In the genomic region with DNA sequence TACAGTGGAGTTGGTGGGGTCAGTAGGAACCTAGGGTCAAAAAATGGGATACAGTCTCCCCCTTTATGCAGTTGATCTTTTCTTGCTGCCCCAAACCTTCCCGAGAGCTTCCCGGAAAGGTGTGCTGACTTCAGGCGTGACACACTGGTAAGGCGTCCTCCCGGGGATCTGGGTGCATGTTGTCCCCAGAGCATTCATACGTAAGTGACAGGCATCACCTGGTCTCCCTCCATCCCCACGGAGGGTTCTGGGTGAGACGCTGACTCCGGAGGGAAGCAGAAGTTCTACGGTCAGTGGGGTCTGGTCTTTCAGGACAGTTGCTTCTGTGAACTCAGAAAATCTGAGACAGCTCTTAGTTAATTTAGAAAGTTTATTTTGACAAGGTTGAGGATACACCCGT, we compare ENCODE assay signal across 13 cellular contexts.
DNase-seq lines count a peak whose midpoint lies in the region; ATAC-seq and TF ChIP-seq lines count a peak whose summit lies in the region.
"Had no signal": no experiment of that assay in that cellular context is flagged by ENCODE, and none has a peak within 500 bp of the region (broad histone marks: within the 10 kb centered on the region; RNA-seq: fewer than 3 reads in every experiment).

No MANE protein-coding gene starts in this region.

- TF ChIP-seq CTCF in RWPE2 (IDR thresholded peaks at IDR 0.05; ENCODE audit: poor library complexity, severe bottlenecking) = no peak
- TF ChIP-seq CTCF in neural cell (IDR thresholded peaks at IDR 0.05; ENCODE audit: poor library complexity, severe bottlenecking) = no peak
- no peak for TF ChIP-seq CTCF in sigmoid colon (IDR thresholded peaks at IDR 0.05)
- no peak for TF ChIP-seq CTCF in ascending aorta (IDR thresholded peaks at IDR 0.05)

- no peaks in the 10 kb centered on the region for H4K20me1 ChIP-seq in BLaER1
- H4K20me1 ChIP-seq in neural cell (ENCODE audit: insufficient read depth) = no peaks in the 10 kb centered on the region

- H3K36me3 ChIP-seq in BLaER1 (no peaks in the 10 kb centered on the region), RWPE2 (ENCODE audit: low read depth) (no peaks in the 10 kb centered on the region; the same call in 1 of the 2 replicates), neural cell (ENCODE audit: insufficient read depth, low read length) (no peaks in the 10 kb centered on the region), sigmoid colon (no peaks in the 10 kb centered on the region), ascending aorta (no peaks in the 10 kb centered on the region)

- no peaks in the 10 kb centered on the region for H3K9me2 ChIP-seq in neural cell (ENCODE audit: insufficient read depth, low read length)

- TF ChIP-seq POLR2A in sigmoid colon (IDR thresholded peaks at IDR 0.05) = no peak

- H3K9ac ChIP-seq in BLaER1 (no peak overlapping the region), neural cell (ENCODE audit: low read length) (no peak overlapping the region)

- H3K4me1 ChIP-seq in BLaER1 (peaks cover 83% of the 10 kb centered on the region), RWPE2 (ENCODE audit: insufficient read depth, poor library complexity, severe bottlenecking) (peaks cover 5% of the 10 kb centered on the region), sigmoid colon (no peaks in the 10 kb centered on the region), ascending aorta (no peaks in the 10 kb centered on the region)
- H3K4me1 ChIP-seq: Caco-2 had no signal

- H3K27me3 ChIP-seq in BLaER1 (no peaks in the 10 kb centered on the region), RWPE2 (ENCODE audit: insufficient read depth, poor library complexity, severe bottlenecking) (no peaks in the 10 kb centered on the region), neural cell (ENCODE audit: insufficient read depth, low read depth, low read length) (no peaks in the 10 kb centered on the region), sigmoid colon (peaks cover 0 to 6% (median 0%) of the 10 kb centered on the region in 3 donors), ascending aorta (no peaks in the 10 kb centered on the region)

- H3K27ac ChIP-seq in BLaER1 (no peak overlapping the region), RWPE2 (ENCODE audit: poor library complexity, severe bottlenecking) (no peak overlapping the region), neural cell (ENCODE audit: low read length) (peak overlapping the region; percentile 20), sigmoid colon (no peak overlapping the region), ascending aorta (no peak overlapping the region)

- WGBS in sigmoid colon, 2 donors = 86 to 90% methylated on average over 11 of the region's 11 CpGs

- no peak for ATAC-seq in RWPE2 (ENCODE audit: low read depth)
- ATAC-seq in HG03039 (IDR thresholded peaks at IDR 0.05; ENCODE audit: unreplicated experiment) = no peak
- no peak for ATAC-seq in GM18511 (IDR thresholded peaks at IDR 0.05; ENCODE audit: unreplicated experiment)

- H3K4me2 ChIP-seq in BLaER1 (peak overlapping the region; percentile 71), neural cell (ENCODE audit: low read length) (no peak overlapping the region)

- no peaks in the 10 kb centered on the region for H3K79me2 ChIP-seq in neural cell (replicated peaks; ENCODE audit: insufficient read depth, low read length)

- H3F3A ChIP-seq in neural cell (ENCODE audit: insufficient read depth, low read length, poor library complexity, severe bottlenecking) = peaks cover 3% of the 10 kb centered on the region

- no peak overlapping the region for H2AFZ ChIP-seq in neural cell (ENCODE audit: low read depth, low read length)

- TF ChIP-seq EP300 in neural cell (conservative IDR thresholded peaks at IDR 0.05; ENCODE audit: poor library complexity, severe bottlenecking) (no peak), sigmoid colon (IDR thresholded peaks at IDR 0.05) (no peak)

- TF ChIP-seq RAD21 in neural cell (conservative IDR thresholded peaks at IDR 0.05) = no peak

- H3K9me3 ChIP-seq in BLaER1 (peaks cover 37% of the 10 kb centered on the region), RWPE2 (ENCODE audit: severe bottlenecking) (no peaks in the 10 kb centered on the region), neural cell (ENCODE audit: low read length) (no peaks in the 10 kb centered on the region), sigmoid colon (no peaks in the 10 kb centered on the region), ascending aorta (no peaks in the 10 kb centered on the region)
- H3K9me3 ChIP-seq: Caco-2 had no signal

- intact Hi-C loops in sigmoid colon (cut with DNase I) (no loop called here), ascending aorta (cut with DNase I) (no loop called here)

- peak; percentile 36 for DNase-seq in RWPE2 (ENCODE audit: low spot score)
- peak; percentile 41 for DNase-seq in sigmoid colon
- DNase-seq in activated CD4-positive, CD25-positive, alpha-beta regulatory T cell treated with anti-CD3 and anti-CD28 coated beads, Interleukin-2, amount 50 U/mL, for 72 hours = no peak
- no peak for DNase-seq in ascending aorta (ENCODE audit: low spot score in 2 of 2)
- DNase-seq: ACHN, DND-41, GDM1, HFFc6 had no signal

- H3K4me3 ChIP-seq in BLaER1 (no peak overlapping the region), RWPE2 (ENCODE audit: severe bottlenecking) (no peak overlapping the region), neural cell (ENCODE audit: low read length) (no peak overlapping the region), sigmoid colon (no peak overlapping the region), ascending aorta (no peak overlapping the region)

TF ChIP-seq in neural cell, 6 proteins besides CTCF, POLR2A, EP300 and RAD21:
- TF ChIP-seq MXI1 (conservative IDR thresholded peaks at IDR 0.05; ENCODE audit: poor library complexity, severe bottlenecking) (no peak), SMC3 (conservative IDR thresholded peaks at IDR 0.05; ENCODE audit: poor library complexity) (no peak), POLR2AphosphoS5 (IDR thresholded peaks at IDR 0.05) (no peak), TAF1 (IDR thresholded peaks at IDR 0.05; ENCODE audit: low read depth) (no peak), EZH2 (IDR thresholded peaks at IDR 0.05; ENCODE audit: borderline replicate concordance, insufficient read depth, low read length, poor library complexity, severe bottlenecking) (no peak)
- TF ChIP-seq, protein P1, sequence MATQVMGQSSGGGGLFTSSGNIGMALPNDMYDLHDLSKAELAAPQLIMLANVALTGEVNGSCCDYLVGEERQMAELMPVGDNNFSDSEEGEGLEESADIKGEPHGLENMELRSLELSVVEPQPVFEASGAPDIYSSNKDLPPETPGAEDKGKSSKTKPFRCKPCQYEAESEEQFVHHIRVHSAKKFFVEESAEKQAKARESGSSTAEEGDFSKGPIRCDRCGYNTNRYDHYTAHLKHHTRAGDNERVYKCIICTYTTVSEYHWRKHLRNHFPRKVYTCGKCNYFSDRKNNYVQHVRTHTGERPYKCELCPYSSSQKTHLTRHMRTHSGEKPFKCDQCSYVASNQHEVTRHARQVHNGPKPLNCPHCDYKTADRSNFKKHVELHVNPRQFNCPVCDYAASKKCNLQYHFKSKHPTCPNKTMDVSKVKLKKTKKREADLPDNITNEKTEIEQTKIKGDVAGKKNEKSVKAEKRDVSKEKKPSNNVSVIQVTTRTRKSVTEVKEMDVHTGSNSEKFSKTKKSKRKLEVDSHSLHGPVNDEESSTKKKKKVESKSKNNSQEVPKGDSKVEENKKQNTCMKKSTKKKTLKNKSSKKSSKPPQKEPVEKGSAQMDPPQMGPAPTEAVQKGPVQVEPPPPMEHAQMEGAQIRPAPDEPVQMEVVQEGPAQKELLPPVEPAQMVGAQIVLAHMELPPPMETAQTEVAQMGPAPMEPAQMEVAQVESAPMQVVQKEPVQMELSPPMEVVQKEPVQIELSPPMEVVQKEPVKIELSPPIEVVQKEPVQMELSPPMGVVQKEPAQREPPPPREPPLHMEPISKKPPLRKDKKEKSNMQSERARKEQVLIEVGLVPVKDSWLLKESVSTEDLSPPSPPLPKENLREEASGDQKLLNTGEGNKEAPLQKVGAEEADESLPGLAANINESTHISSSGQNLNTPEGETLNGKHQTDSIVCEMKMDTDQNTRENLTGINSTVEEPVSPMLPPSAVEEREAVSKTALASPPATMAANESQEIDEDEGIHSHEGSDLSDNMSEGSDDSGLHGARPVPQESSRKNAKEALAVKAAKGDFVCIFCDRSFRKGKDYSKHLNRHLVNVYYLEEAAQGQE (IDR thresholded peaks at IDR 0.05; ENCODE audit: borderline replicate concordance) = no peak

Comparison
In these comparisons a context has a peak if more than half of its experiments do, and no peak if none do; other contexts are left out.
1. DNase-seq: peak in RWPE2 (single experiment) and sigmoid colon (single experiment); none in activated CD4-positive, CD25-positive, alpha-beta regulatory T cell treated with anti-CD3 and anti-CD28 coated beads, Interleukin-2, amount 50 U/mL, for 72 hours (single experiment) and ascending aorta (0 of 2).